Comparison of ENCODE assay signal across 24 cellular contexts in genomic region chr7:30382607-30383006, GRCh38.
"Had no signal": no experiment of that assay in that cellular context is flagged by ENCODE, and none has a peak within 500 bp of the region (broad histone marks: within the 10 kb centered on the region; RNA-seq: fewer than 3 reads in every experiment).

No MANE protein-coding gene starts in this region.

- FAIRE-seq: keratinocyte, small intestine had no signal

- H3K36me3 ChIP-seq: left lung, neutrophil, sigmoid colon, spleen, suprapubic skin, thoracic aorta, tibial artery, uterus had no signal

- H3K4me3 ChIP-seq: left lung, mucosa of descending colon, sigmoid colon, spleen, suprapubic skin, thoracic aorta, tibial artery, uterus had no signal

- H3K4me1 ChIP-seq: left lung, spleen, suprapubic skin, uterus had no signal

- DNase-seq: head of caudate nucleus; hippocampal formation; left lung; midbrain; mucosa of descending colon; naive thymus-derived CD4-positive, alpha-beta T cell; occipital lobe; retina; right cardiac atrium; sigmoid colon; small intestine; spleen; stimulated activated CD4-positive, alpha-beta T cell treated with anti-CD3 and anti-CD28 coated beads, Interleukin-4, amount 100 ng/mL, for 24 hours; stimulated activated naive CD4-positive, alpha-beta T cell; tibial artery; trophoblast cell; uterus had no signal

- ATAC-seq: left lung; mucosa of descending colon; naive thymus-derived CD4-positive, alpha-beta T cell; natural killer cell treated with Interleukin-12 subunit alpha and Interleukin-12 subunit beta and Interleukin-15 and Interleukin-18, amount 100 ng/mL, for 72 hours; right cardiac atrium; stimulated activated effector memory CD8-positive, alpha-beta T cell treated with anti-CD3 and anti-CD28 coated beads, Interleukin-12 subunit alpha, Interleukin-12 subunit beta, amount 100 ng/mL, for 72 hours had no signal

- H3K9ac ChIP-seq: parathyroid adenoma had no signal

- H2AFZ ChIP-seq: parathyroid adenoma had no signal

- H3K27me3 ChIP-seq: left lung, neutrophil, sigmoid colon, spleen, suprapubic skin, tibial artery, uterus had no signal

- H3K9me3 ChIP-seq: neutrophil, sigmoid colon had no signal

- H3K27ac ChIP-seq: left lung, neutrophil, parathyroid adenoma, sigmoid colon, spleen, suprapubic skin, thoracic aorta, tibial artery, uterus had no signal

- H3K79me2 ChIP-seq: parathyroid adenoma had no signal
